ENCODE assay signal across 1 cellular context in the genomic region with DNA sequence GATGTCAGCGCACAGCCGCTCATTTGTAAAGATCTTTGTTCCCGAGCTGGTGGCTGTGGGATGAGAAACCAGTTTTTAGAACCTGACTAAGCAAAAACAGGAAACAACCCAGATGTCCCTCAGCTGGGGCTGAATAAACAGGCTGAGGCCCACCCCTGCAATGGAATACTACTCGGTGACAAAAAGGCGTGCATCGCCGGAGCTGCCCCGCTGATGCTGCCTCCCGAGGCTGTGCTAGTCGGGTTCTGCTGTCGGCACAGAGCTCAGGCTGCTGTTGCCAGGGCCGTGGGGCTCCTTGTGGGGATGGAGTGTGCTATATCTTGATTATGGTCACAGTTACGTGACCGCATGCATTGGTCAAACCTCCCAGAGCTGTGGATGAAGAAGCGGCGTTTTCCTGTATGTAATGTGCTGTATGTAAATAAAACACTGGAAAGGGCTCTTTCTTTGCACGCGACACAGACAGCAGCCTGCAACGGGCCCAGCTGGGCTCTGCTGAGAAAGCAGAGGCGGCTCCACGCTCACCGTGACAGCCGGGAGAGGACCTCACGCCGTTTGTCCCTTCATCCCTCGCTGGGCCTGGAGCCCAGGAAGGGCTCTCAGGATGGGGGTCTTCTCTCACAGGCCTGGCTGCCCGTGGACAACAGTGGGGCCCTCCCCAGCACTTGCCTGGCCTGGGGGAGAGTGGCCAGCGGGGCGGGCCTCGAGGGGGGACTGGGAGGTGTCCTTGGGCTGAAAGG.
A peak's percentile ranks its signal among the peaks of the same experiment; 100 is the strongest.
TF ChIP-seq lines count a peak whose summit lies in the region.

No MANE protein-coding gene starts in this region.

TF ChIP-seq in HepG2, 621 proteins besides CTCF, POLR2A, EP300 and RAD21 (continued from another document and continues in another):
- TF ChIP-seq MAZ (IDR thresholded peaks at IDR 0.05; ENCODE audit: borderline replicate concordance, low read depth, low read length) (no peak), MAZ (CRISPR knock-in tag; IDR thresholded peaks at IDR 0.05; ENCODE audit: low read depth) (no peak), CBFB (CRISPR knock-in tag; IDR thresholded peaks at IDR 0.05) (no peak), PHF20 (CRISPR knock-in tag; IDR thresholded peaks at IDR 0.05) (no peak), PAX8 (CRISPR knock-in tag; IDR thresholded peaks at IDR 0.05; ENCODE audit: borderline replicate concordance) (no peak), JUND (CRISPR knock-in tag; IDR thresholded peaks at IDR 0.05) (no peak), ZNF652 (CRISPR knock-in tag; IDR thresholded peaks at IDR 0.05; ENCODE audit: borderline replicate concordance, low read depth) (no peak), MIER2 (CRISPR knock-in tag; IDR thresholded peaks at IDR 0.05) (no peak), ZNF24 (IDR thresholded peaks at IDR 0.05) (no peak), SMAD9 (CRISPR knock-in tag; IDR thresholded peaks at IDR 0.05) (no peak), ZFP36L1 (CRISPR knock-in tag; IDR thresholded peaks at IDR 0.05) (no peak), FOXA1 (IDR thresholded peaks at IDR 0.05) (no peak), FOXA1 (CRISPR knock-in tag; IDR thresholded peaks at IDR 0.05) (peak; percentile 35; the same call in 1 of the 2 replicates), KDM5A (IDR thresholded peaks at IDR 0.05; ENCODE audit: borderline replicate concordance, low read length) (no peak), ZFP90 (CRISPR knock-in tag; IDR thresholded peaks at IDR 0.05; ENCODE audit: borderline replicate concordance) (peak; percentile 49; the same call in 1 of the 2 replicates), ZBTB3 (CRISPR knock-in tag; IDR thresholded peaks at IDR 0.05; ENCODE audit: borderline replicate concordance, low read depth) (no peak), NR3C1 (CRISPR knock-in tag; IDR thresholded peaks at IDR 0.05) (no peak), GPN1 (CRISPR knock-in tag; IDR thresholded peaks at IDR 0.05; ENCODE audit: borderline replicate concordance) (no peak), IKZF1 (IDR thresholded peaks at IDR 0.05) (no peak), SRF (IDR thresholded peaks at IDR 0.05; ENCODE audit: low read depth, low read length) (no peak), TMF1 (CRISPR knock-in tag; IDR thresholded peaks at IDR 0.05; ENCODE audit: low read depth) (no peak), SRY (CRISPR knock-in tag; IDR thresholded peaks at IDR 0.05) (no peak), POGZ (CRISPR knock-in tag; IDR thresholded peaks at IDR 0.05) (no peak), SP4 (CRISPR knock-in tag; IDR thresholded peaks at IDR 0.05) (no peak), ZNF614 (CRISPR knock-in tag; IDR thresholded peaks at IDR 0.05; ENCODE audit: borderline replicate concordance) (no peak), EEA1 (CRISPR knock-in tag; IDR thresholded peaks at IDR 0.05; ENCODE audit: borderline replicate concordance) (no peak), GATA4 (IDR thresholded peaks at IDR 0.05; ENCODE audit: borderline replicate concordance, low read depth) (0 out of 2 replicates have a peak, but pooled peaks have one; percentile 21), ADNP (CRISPR knock-in tag; IDR thresholded peaks at IDR 0.05) (no peak)
- TF ChIP-seq, protein P1, sequence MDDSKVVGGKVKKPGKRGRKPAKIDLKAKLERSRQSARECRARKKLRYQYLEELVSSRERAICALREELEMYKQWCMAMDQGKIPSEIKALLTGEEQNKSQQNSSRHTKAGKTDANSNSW (CRISPR knock-in tag; IDR thresholded peaks at IDR 0.05; ENCODE audit: borderline replicate concordance), result no peak
- TF ChIP-seq, protein P2, sequence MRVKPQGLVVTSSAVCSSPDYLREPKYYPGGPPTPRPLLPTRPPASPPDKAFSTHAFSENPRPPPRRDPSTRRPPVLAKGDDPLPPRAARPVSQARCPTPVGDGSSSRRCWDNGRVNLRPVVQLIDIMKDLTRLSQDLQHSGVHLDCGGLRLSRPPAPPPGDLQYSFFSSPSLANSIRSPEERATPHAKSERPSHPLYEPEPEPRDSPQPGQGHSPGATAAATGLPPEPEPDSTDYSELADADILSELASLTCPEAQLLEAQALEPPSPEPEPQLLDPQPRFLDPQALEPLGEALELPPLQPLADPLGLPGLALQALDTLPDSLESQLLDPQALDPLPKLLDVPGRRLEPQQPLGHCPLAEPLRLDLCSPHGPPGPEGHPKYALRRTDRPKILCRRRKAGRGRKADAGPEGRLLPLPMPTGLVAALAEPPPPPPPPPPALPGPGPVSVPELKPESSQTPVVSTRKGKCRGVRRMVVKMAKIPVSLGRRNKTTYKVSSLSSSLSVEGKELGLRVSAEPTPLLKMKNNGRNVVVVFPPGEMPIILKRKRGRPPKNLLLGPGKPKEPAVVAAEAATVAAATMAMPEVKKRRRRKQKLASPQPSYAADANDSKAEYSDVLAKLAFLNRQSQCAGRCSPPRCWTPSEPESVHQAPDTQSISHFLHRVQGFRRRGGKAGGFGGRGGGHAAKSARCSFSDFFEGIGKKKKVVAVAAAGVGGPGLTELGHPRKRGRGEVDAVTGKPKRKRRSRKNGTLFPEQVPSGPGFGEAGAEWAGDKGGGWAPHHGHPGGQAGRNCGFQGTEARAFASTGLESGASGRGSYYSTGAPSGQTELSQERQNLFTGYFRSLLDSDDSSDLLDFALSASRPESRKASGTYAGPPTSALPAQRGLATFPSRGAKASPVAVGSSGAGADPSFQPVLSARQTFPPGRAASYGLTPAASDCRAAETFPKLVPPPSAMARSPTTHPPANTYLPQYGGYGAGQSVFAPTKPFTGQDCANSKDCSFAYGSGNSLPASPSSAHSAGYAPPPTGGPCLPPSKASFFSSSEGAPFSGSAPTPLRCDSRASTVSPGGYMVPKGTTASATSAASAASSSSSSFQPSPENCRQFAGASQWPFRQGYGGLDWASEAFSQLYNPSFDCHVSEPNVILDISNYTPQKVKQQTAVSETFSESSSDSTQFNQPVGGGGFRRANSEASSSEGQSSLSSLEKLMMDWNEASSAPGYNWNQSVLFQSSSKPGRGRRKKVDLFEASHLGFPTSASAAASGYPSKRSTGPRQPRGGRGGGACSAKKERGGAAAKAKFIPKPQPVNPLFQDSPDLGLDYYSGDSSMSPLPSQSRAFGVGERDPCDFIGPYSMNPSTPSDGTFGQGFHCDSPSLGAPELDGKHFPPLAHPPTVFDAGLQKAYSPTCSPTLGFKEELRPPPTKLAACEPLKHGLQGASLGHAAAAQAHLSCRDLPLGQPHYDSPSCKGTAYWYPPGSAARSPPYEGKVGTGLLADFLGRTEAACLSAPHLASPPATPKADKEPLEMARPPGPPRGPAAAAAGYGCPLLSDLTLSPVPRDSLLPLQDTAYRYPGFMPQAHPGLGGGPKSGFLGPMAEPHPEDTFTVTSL (CRISPR knock-in tag; IDR thresholded peaks at IDR 0.05; ENCODE audit: borderline replicate concordance), result no peak
- TF ChIP-seq, protein P3, sequence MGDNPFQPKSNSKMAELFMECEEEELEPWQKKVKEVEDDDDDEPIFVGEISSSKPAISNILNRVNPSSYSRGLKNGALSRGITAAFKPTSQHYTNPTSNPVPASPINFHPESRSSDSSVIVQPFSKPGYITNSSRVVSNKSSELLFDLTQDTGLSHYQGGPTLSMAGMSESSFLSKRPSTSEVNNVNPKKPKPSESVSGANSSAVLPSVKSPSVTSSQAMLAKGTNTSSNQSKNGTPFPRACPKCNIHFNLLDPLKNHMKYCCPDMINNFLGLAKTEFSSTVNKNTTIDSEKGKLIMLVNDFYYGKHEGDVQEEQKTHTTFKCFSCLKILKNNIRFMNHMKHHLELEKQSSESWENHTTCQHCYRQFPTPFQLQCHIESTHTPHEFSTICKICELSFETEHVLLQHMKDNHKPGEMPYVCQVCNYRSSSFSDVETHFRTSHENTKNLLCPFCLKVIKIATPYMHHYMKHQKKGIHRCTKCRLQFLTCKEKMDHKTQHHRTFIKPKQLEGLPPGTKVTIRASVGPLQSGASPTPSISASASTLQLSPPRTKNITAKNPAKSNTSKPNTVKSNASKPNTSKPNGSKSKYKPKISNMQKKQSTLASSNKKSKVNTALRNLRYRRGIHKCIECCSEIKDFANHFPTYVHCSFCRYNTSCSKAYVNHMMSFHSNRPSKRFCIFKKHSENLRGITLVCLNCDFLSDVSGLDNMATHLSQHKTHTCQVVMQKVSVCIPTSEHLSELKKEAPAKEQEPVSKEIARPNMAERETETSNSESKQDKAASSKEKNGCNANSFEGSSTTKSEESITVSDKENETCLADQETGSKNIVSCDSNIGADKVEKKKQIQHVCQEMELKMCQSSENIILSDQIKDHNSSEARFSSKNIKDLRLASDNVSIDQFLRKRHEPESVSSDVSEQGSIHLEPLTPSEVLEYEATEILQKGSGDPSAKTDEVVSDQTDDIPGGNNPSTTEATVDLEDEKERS (CRISPR knock-in tag; IDR thresholded peaks at IDR 0.05), result no peak
- TF ChIP-seq, protein P4, sequence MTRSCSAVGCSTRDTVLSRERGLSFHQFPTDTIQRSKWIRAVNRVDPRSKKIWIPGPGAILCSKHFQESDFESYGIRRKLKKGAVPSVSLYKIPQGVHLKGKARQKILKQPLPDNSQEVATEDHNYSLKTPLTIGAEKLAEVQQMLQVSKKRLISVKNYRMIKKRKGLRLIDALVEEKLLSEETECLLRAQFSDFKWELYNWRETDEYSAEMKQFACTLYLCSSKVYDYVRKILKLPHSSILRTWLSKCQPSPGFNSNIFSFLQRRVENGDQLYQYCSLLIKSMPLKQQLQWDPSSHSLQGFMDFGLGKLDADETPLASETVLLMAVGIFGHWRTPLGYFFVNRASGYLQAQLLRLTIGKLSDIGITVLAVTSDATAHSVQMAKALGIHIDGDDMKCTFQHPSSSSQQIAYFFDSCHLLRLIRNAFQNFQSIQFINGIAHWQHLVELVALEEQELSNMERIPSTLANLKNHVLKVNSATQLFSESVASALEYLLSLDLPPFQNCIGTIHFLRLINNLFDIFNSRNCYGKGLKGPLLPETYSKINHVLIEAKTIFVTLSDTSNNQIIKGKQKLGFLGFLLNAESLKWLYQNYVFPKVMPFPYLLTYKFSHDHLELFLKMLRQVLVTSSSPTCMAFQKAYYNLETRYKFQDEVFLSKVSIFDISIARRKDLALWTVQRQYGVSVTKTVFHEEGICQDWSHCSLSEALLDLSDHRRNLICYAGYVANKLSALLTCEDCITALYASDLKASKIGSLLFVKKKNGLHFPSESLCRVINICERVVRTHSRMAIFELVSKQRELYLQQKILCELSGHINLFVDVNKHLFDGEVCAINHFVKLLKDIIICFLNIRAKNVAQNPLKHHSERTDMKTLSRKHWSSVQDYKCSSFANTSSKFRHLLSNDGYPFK (CRISPR knock-in tag; IDR thresholded peaks at IDR 0.05; ENCODE audit: borderline replicate concordance), result 0 out of 2 replicates have a peak, but pooled peaks have one; percentile 22
- TF ChIP-seq, protein P5, sequence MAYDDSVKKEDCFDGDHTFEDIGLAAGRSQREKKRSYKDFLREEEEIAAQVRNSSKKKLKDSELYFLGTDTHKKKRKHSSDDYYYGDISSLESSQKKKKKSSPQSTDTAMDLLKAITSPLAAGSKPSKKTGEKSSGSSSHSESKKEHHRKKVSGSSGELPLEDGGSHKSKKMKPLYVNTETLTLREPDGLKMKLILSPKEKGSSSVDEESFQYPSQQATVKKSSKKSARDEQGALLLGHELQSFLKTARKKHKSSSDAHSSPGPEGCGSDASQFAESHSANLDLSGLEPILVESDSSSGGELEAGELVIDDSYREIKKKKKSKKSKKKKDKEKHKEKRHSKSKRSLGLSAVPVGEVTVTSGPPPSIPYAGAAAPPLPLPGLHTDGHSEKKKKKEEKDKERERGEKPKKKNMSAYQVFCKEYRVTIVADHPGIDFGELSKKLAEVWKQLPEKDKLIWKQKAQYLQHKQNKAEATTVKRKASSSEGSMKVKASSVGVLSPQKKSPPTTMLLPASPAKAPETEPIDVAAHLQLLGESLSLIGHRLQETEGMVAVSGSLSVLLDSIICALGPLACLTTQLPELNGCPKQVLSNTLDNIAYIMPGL (CRISPR knock-in tag; IDR thresholded peaks at IDR 0.05; ENCODE audit: borderline replicate concordance in 1 of 2, low read depth in 1 of 2), result peak in 1 of 2 experiments; percentile 14; a peak in 1 of 4 replicates
- TF ChIP-seq, protein P6, sequence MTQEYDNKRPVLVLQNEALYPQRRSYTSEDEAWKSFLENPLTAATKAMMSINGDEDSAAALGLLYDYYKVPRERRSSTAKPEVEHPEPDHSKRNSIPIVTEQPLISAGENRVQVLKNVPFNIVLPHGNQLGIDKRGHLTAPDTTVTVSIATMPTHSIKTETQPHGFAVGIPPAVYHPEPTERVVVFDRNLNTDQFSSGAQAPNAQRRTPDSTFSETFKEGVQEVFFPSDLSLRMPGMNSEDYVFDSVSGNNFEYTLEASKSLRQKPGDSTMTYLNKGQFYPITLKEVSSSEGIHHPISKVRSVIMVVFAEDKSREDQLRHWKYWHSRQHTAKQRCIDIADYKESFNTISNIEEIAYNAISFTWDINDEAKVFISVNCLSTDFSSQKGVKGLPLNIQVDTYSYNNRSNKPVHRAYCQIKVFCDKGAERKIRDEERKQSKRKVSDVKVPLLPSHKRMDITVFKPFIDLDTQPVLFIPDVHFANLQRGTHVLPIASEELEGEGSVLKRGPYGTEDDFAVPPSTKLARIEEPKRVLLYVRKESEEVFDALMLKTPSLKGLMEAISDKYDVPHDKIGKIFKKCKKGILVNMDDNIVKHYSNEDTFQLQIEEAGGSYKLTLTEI (CRISPR knock-in tag; conservative IDR thresholded peaks at IDR 0.05), result no peak
- TF ChIP-seq, protein P7, sequence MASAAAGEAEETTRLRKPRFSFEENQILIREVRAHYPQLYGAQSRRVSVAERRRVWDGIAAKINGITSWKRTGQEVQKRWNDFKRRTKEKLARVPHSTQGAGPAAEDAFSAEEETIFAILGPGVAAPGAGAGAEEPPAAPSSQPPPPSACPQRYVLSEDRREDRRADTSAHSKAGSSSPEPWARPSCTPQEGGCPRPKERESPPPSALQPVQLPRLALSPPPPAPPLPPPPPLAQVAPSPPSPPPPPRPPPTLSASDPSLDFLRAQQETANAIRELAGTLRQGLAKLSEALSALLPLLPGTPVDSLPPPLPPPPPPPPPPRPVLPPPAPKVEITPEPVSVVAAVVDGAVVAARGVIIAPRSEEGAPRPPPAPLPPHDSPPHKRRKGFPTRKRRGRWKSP (CRISPR knock-in tag; IDR thresholded peaks at IDR 0.05), result 0 out of 2 replicates have a peak, but pooled peaks have one; percentile 35
- TF ChIP-seq, protein P8, sequence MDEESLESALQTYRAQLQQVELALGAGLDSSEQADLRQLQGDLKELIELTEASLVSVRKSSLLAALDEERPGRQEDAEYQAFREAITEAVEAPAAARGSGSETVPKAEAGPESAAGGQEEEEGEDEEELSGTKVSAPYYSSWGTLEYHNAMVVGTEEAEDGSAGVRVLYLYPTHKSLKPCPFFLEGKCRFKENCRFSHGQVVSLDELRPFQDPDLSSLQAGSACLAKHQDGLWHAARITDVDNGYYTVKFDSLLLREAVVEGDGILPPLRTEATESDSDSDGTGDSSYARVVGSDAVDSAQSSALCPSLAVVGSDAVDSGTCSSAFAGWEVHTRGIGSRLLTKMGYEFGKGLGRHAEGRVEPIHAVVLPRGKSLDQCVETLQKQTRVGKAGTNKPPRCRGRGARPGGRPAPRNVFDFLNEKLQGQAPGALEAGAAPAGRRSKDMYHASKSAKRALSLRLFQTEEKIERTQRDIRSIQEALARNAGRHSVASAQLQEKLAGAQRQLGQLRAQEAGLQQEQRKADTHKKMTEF (CRISPR knock-in tag; IDR thresholded peaks at IDR 0.05), result 0 out of 2 replicates have a peak, but pooled peaks have one; percentile 6
- TF ChIP-seq, protein P9, sequence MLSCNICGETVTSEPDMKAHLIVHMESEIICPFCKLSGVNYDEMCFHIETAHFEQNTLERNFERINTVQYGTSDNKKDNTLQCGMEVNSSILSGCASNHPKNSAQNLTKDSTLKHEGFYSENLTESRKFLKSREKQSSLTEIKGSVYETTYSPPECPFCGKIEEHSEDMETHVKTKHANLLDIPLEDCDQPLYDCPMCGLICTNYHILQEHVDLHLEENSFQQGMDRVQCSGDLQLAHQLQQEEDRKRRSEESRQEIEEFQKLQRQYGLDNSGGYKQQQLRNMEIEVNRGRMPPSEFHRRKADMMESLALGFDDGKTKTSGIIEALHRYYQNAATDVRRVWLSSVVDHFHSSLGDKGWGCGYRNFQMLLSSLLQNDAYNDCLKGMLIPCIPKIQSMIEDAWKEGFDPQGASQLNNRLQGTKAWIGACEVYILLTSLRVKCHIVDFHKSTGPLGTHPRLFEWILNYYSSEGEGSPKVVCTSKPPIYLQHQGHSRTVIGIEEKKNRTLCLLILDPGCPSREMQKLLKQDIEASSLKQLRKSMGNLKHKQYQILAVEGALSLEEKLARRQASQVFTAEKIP (CRISPR knock-in tag; IDR thresholded peaks at IDR 0.05; ENCODE audit: borderline replicate concordance), result no peak
